In the genomic region with DNA sequence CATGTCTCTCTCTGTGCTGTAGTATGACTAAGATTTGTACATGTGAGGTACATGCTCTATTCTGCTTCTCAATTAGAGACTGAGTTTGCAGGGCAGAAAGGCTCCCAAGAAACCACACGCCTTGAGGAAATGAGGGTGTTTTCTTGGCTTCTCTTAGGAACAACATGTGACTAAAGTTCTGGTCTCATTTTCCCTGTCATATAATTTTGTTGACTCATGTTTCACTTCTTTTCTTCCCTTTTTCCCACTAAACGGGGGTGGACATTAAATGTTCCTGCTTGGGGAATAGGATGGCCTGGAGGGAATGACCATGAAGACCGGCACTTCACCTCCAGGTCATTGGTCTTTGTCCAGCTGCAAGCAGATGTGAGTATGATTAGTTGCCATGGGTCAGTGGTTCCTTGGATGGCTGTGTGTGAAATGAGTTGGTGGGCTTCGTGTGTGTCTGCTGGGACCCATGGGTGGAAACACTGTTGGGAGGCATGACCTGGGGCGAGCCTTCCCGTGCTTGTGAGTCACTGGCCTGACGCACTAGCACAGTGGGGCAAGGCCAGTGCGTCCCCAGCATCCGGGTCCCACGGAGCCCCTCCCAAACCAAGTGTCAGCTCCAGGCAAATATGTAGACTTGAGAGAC, we compare ENCODE assay signal across 10 cellular contexts. TPM values are rescaled to one million over a fixed set of nuclear protein-coding genes. Genes with fewer than 3 reads are reported as not detected.
DNase-seq lines count a peak whose midpoint lies in the region; ATAC-seq and TF ChIP-seq lines count a peak whose summit lies in the region.
"Had no signal": no experiment of that assay in that cellular context is flagged by ENCODE, and none has a peak within 500 bp of the region (broad histone marks: within the 10 kb centered on the region; RNA-seq: fewer than 3 reads in every experiment).

No MANE protein-coding gene starts in this region.

- in situ Hi-C loops in Caki2 (cut with HindIII; ENCODE audit: low pct_unique_long_range_greater_than_20kb, low sequenced_read_pairs) (no loop called here), astrocyte of the cerebellum (cut with HindIII; ENCODE audit: low sequenced_read_pairs) (no loop called here)

- TF ChIP-seq CTCF in astrocyte of the cerebellum (IDR thresholded peaks at IDR 0.05; ENCODE audit: low read depth, low read length, missing control alignments) (no peak), heart left ventricle (IDR thresholded peaks at IDR 0.05) (no peak), psoas muscle (IDR thresholded peaks at IDR 0.05) (no peak), progenitor cell of endocrine pancreas (IDR thresholded peaks at IDR 0.05; ENCODE audit: unreplicated experiment) (no peak)

- 60 to 72% (median 66%) methylated on average over 10 of the region's 10 CpGs for WGBS in heart left ventricle, 4 donors
- WGBS in psoas muscle, 3 donors = 55 to 65% (median 60%) methylated on average over 10 of the region's 10 CpGs

- H3K4me3 Mint-ChIP-seq in progenitor cell of endocrine pancreas (ENCODE audit: low read depth) = no peak overlapping the region
- H3K4me3 Mint-ChIP-seq: CD4-positive, alpha-beta memory T cell had no signal

- peaks cover 5 to 75% (median 61%) of the 10 kb centered on the region in 12 donors for H3K4me1 ChIP-seq in heart left ventricle
- H3K4me1 ChIP-seq in psoas muscle = peaks cover 13% of the 10 kb centered on the region

- TF ChIP-seq POLR2A in heart left ventricle (IDR thresholded peaks at IDR 0.05) = no peak

- no peaks in the 10 kb centered on the region for H3K36me3 Mint-ChIP-seq in progenitor cell of endocrine pancreas (ENCODE audit: insufficient read depth)
- H3K36me3 Mint-ChIP-seq in activated naive CD4-positive, alpha-beta T cell treated with anti-CD3 and anti-CD28 coated beads, Interleukin-2, amount 50 U/mL, for 72 hours = no peaks in the 10 kb centered on the region
- H3K36me3 Mint-ChIP-seq: CD4-positive, alpha-beta memory T cell had no signal

- H3K4me1 Mint-ChIP-seq in progenitor cell of endocrine pancreas (ENCODE audit: low read depth) = no peaks in the 10 kb centered on the region

- no peaks in the 10 kb centered on the region for H3K27me3 Mint-ChIP-seq in progenitor cell of endocrine pancreas

- H3K27ac ChIP-seq in heart left ventricle (peak overlapping the region; percentile 62 to 87 (median 74)), psoas muscle (peak overlapping the region; percentile 63)

- intact Hi-C loops in heart left ventricle (cut with DNase I) (no loop called here), psoas muscle (cut with DNase I) (no loop called here)

- H3K27me3 ChIP-seq in heart left ventricle (no peaks in the 10 kb centered on the region), psoas muscle (ENCODE audit: insufficient read depth in 3 of 3, low read length in 2 of 3) (peaks cover 0 to 7% (median 2%) of the 10 kb centered on the region in 3 donors)

- no peak overlapping the region for H3K27ac Mint-ChIP-seq in progenitor cell of endocrine pancreas
- no peak overlapping the region for H3K27ac Mint-ChIP-seq in activated naive CD4-positive, alpha-beta T cell treated with anti-CD3 and anti-CD28 coated beads, Interleukin-2, amount 50 U/mL, for 72 hours
- H3K27ac Mint-ChIP-seq: CD4-positive, alpha-beta memory T cell had no signal

- H3K4me3 ChIP-seq in astrocyte of the cerebellum (ENCODE audit: low read depth, low read length) = no peak overlapping the region
- H3K4me3 ChIP-seq in heart left ventricle = no peak overlapping the region
- no peak overlapping the region for H3K4me3 ChIP-seq in psoas muscle

- no peaks in the 10 kb centered on the region for H3K9me3 Mint-ChIP-seq in progenitor cell of endocrine pancreas (ENCODE audit: low read depth)
- peaks cover 0 to 8% of the 10 kb centered on the region in 2 donors for H3K9me3 Mint-ChIP-seq in activated naive CD4-positive, alpha-beta T cell treated with anti-CD3 and anti-CD28 coated beads, Interleukin-2, amount 50 U/mL, for 72 hours

- peak; percentile 48 to 70 (median 64) for ATAC-seq in heart left ventricle
- ATAC-seq in psoas muscle = peak; percentile 36 to 68 (median 66)
- no peak for ATAC-seq in activated naive CD4-positive, alpha-beta T cell treated with anti-CD3 and anti-CD28 coated beads, Interleukin-2, amount 50 U/mL, for 72 hours

- DNase-seq in Caki2 (ENCODE audit: low read depth) (peak; percentile 6), astrocyte of the cerebellum (ENCODE audit: low read depth) (peak; percentile 22), heart left ventricle (peak in 4 of 5 donors; percentile 57 to 82 (median 69)), psoas muscle (peak; percentile 78 to 89), progenitor cell of endocrine pancreas (ENCODE audit: low spot score, unreplicated experiment) (no peak), islet precursor cell (no peak), SHP77 (lab: John Stamatoyannopoulos, UW) (no peak)
- no peak for DNase-seq in activated naive CD4-positive, alpha-beta T cell treated with anti-CD3 and anti-CD28 coated beads, Interleukin-2, amount 50 U/mL, for 72 hours (ENCODE audit: low spot score in 2 of 2)
- DNase-seq: amygdala; CD4-positive, alpha-beta memory T cell had no signal

- H3K9me3 ChIP-seq in heart left ventricle (no peaks in the 10 kb centered on the region), psoas muscle (no peaks in the 10 kb centered on the region)

- H3K36me3 ChIP-seq in heart left ventricle = peaks cover 0 to 10% (median 0%) of the 10 kb centered on the region in 9 donors
- H3K36me3 ChIP-seq in psoas muscle (ENCODE audit: insufficient read depth in 1 of 2, low read depth in 1 of 2) = peaks cover 0 to 3% of the 10 kb centered on the region in 2 donors

RNA-seq across cellular contexts. Expression of gene COL4A1, which starts 56.6 kb away (rescaled TPM):
- total RNA-seq in Caki2 (2014; rRNA removed; shearing (Covaris generic); ENCODE audit: low replicate concordance) = 393 and 454 TPM in 2 replicates
- total RNA-seq in heart left ventricle = 100 to 1,000 TPM in 8 of 9 donors, 10 to 100 TPM in 1; 91.9 to 428 (median 184) TPM
- polyA plus RNA-seq in heart left ventricle = 100 to 1,000 TPM in 1 of 2 donors, 10 to 100 TPM in 1; 52.6 to 194 TPM
- 100 to 1,000 TPM in 2 of 4 donors, 10 to 100 TPM in 2; 87.3 to 127 (median 110) TPM for total RNA-seq in psoas muscle
- 100 to 1,000 TPM in 1 of 3 donors, 10 to 100 TPM in 2; 39.0 to 115 (median 60.2) TPM for polyA plus RNA-seq in psoas muscle
- total RNA-seq in progenitor cell of endocrine pancreas = 81.3 and 90.8 TPM in 2 replicates
- total RNA-seq in activated naive CD4-positive, alpha-beta T cell treated with anti-CD3 and anti-CD28 coated beads, Interleukin-2, amount 50 U/mL, for 72 hours = under 1 TPM in 1 of 2 donors, not detected in 1; 0.14 TPM
- total RNA-seq: CD4-positive, alpha-beta memory T cell had no signal
- polyA plus RNA-seq: CD4-positive, alpha-beta memory T cell had no signal

RNA-seq across cellular contexts. Expression of gene COL4A2, which starts 56.7 kb away (rescaled TPM):
- total RNA-seq in Caki2 (2014; rRNA removed; shearing (Covaris generic); ENCODE audit: low replicate concordance) = 370 and 412 TPM in 2 replicates
- 100 to 1,000 TPM in 8 of 9 donors, 10 to 100 TPM in 1; 94.0 to 377 (median 166) TPM for total RNA-seq in heart left ventricle
- polyA plus RNA-seq in heart left ventricle = 100 to 1,000 TPM in 1 of 2 donors, 10 to 100 TPM in 1; 92.4 to 220 TPM
- 10 to 100 TPM; 49.1 to 64.0 (median 59.9) TPM for total RNA-seq in psoas muscle
- polyA plus RNA-seq in psoas muscle = 10 to 100 TPM; 25.8 to 84.5 (median 37.9) TPM
- total RNA-seq in progenitor cell of endocrine pancreas = 120 and 121 TPM in 2 replicates
- total RNA-seq in activated naive CD4-positive, alpha-beta T cell treated with anti-CD3 and anti-CD28 coated beads, Interleukin-2, amount 50 U/mL, for 72 hours = under 1 TPM in 1 of 2 donors, not detected in 1; 0.84 TPM
- total RNA-seq: CD4-positive, alpha-beta memory T cell had no signal
- polyA plus RNA-seq: CD4-positive, alpha-beta memory T cell had no signal

Comparison
In these comparisons a context has a peak if more than half of its experiments do, and no peak if none do; other contexts are left out.
1. DNase-seq: peak in Caki2 (single experiment), astrocyte of the cerebellum (single experiment), heart left ventricle (4 of 5) and psoas muscle (2 of 2); none in progenitor cell of endocrine pancreas (single experiment), islet precursor cell (single experiment), activated naive CD4-positive, alpha-beta T cell treated with anti-CD3 and anti-CD28 coated beads, Interleukin-2, amount 50 U/mL, for 72 hours (0 of 2) and SHP77 (0 of 2).
2. ATAC-seq: peak in heart left ventricle (4 of 4) and psoas muscle (4 of 4); none in activated naive CD4-positive, alpha-beta T cell treated with anti-CD3 and anti-CD28 coated beads, Interleukin-2, amount 50 U/mL, for 72 hours (0 of 2).
3. RNA of gene COL4A1, which starts 56.6 kb away (total RNA-seq): 393 to 454 TPM in Caki2, 91.9 to 428 TPM in heart left ventricle, 87.3 to 127 TPM in psoas muscle and 81.3 to 90.8 TPM in progenitor cell of endocrine pancreas; 0.14 TPM in activated naive CD4-positive, alpha-beta T cell treated with anti-CD3 and anti-CD28 coated beads, Interleukin-2, amount 50 U/mL, for 72 hours; every median in the first group is over 10 times any median in the second.
4. RNA of gene COL4A2, which starts 56.7 kb away (total RNA-seq): 370 to 412 TPM in Caki2, 94.0 to 377 TPM in heart left ventricle, 120 to 121 TPM in progenitor cell of endocrine pancreas and 49.1 to 64.0 TPM in psoas muscle; 0.84 TPM in activated naive CD4-positive, alpha-beta T cell treated with anti-CD3 and anti-CD28 coated beads, Interleukin-2, amount 50 U/mL, for 72 hours; every median in the first group is over 10 times any median in the second.